In genomic region chr7:141281311-141281710, GRCh38 we compare ENCODE assay signal across 29 cellular contexts.
"Had no signal": no experiment of that assay in that cellular context is flagged by ENCODE, and none has a peak within 500 bp of the region (broad histone marks: within the 10 kb centered on the region; RNA-seq: fewer than 3 reads in every experiment).

No MANE protein-coding gene starts in this region.

- H3K27ac Mint-ChIP-seq: activated CD4-positive, alpha-beta memory T cell treated with anti-CD3 and anti-CD28 coated beads, Interleukin-2, amount 10 ng/mL, durations not matched to agents 7 days and 5 days; activated CD4-positive, alpha-beta T cell treated with anti-CD3 and anti-CD28 coated beads for 36 hours; activated naive CD4-positive, alpha-beta T cell treated with anti-CD3 and anti-CD28 coated beads, Interleukin-2, amount 50 U/mL, for 24 hours; activated naive CD8-positive, alpha-beta T cell treated with anti-CD3 and anti-CD28 coated beads, Interleukin-2, amount 50 U/mL, for 24 hours; T-cell had no signal

- ATAC-seq: activated CD4-positive, alpha-beta T cell treated with anti-CD3 and anti-CD28 coated beads for 36 hours; activated naive CD8-positive, alpha-beta T cell treated with anti-CD3 and anti-CD28 coated beads, Interleukin-2, amount 50 U/mL, for 24 hours; body of pancreas; Panc1; T-cell had no signal

- H3K36me3 Mint-ChIP-seq: activated naive CD4-positive, alpha-beta T cell treated with anti-CD3 and anti-CD28 coated beads, Interleukin-2, amount 50 U/mL, for 24 hours; T-cell had no signal

- H3K4me1 ChIP-seq: ascending aorta, body of pancreas had no signal

- H3K36me3 ChIP-seq: ascending aorta, MG63 had no signal

- H3K4me3 ChIP-seq: ascending aorta, body of pancreas, MG63 had no signal

- H3K9me3 Mint-ChIP-seq: activated CD4-positive, alpha-beta memory T cell treated with anti-CD3 and anti-CD28 coated beads, Interleukin-2, amount 10 ng/mL, durations not matched to agents 7 days and 5 days; activated naive CD4-positive, alpha-beta T cell treated with anti-CD3 and anti-CD28 coated beads, Interleukin-2, amount 50 U/mL, for 24 hours; activated naive CD8-positive, alpha-beta T cell treated with anti-CD3 and anti-CD28 coated beads, Interleukin-2, amount 50 U/mL, for 24 hours; central memory CD8-positive, alpha-beta T cell; T-cell had no signal

- H3K4me3 Mint-ChIP-seq: activated CD4-positive, alpha-beta memory T cell treated with anti-CD3 and anti-CD28 coated beads, Interleukin-2, amount 10 ng/mL, durations not matched to agents 7 days and 5 days; activated CD4-positive, alpha-beta T cell treated with anti-CD3 and anti-CD28 coated beads for 36 hours; activated naive CD4-positive, alpha-beta T cell treated with anti-CD3 and anti-CD28 coated beads, Interleukin-2, amount 50 U/mL, for 24 hours; activated naive CD8-positive, alpha-beta T cell treated with anti-CD3 and anti-CD28 coated beads, Interleukin-2, amount 50 U/mL, for 24 hours; central memory CD8-positive, alpha-beta T cell; T-cell had no signal

- H3K27me3 Mint-ChIP-seq: activated CD4-positive, alpha-beta memory T cell treated with anti-CD3 and anti-CD28 coated beads, Interleukin-2, amount 10 ng/mL, durations not matched to agents 7 days and 5 days; activated naive CD4-positive, alpha-beta T cell treated with anti-CD3 and anti-CD28 coated beads, Interleukin-2, amount 50 U/mL, for 24 hours; activated naive CD8-positive, alpha-beta T cell treated with anti-CD3 and anti-CD28 coated beads, Interleukin-2, amount 50 U/mL, for 24 hours had no signal

- DNase-seq: activated CD4-positive, alpha-beta memory T cell treated with anti-CD3 and anti-CD28 coated beads, Interleukin-2, amount 10 ng/mL, durations not matched to agents 7 days and 5 days; activated CD4-positive, alpha-beta T cell treated with anti-CD3 and anti-CD28 coated beads for 36 hours; activated CD4-positive, alpha-beta T cell treated with anti-CD3 and anti-CD28 coated beads, Interleukin-2, amount 50 U/mL, for 1 hour; activated naive CD4-positive, alpha-beta T cell; activated naive CD8-positive, alpha-beta T cell treated with anti-CD3 and anti-CD28 coated beads, Interleukin-2, amount 50 U/mL, for 24 hours; activated T-cell treated with anti-CD3 and anti-CD28 coated beads for 4 hours; activated T-cell treated with anti-CD3 and anti-CD28 coated beads, Interleukin-2, amount 50 U/mL, for 48 hours; amniotic stem cell; body of pancreas; MG63; MV-4-11; NCI-H1092 treated with DMSO at 0.1 percent for 48 hours; NCI-H1417 treated with DMSO at 0.1 percent for 48 hours; NCI-H1694; NCI-H2029; NCI-H345; NCI-H510A; NCI-H526 treated with DMSO at 0.1 percent for 48 hours; NCI-H82; OCI-M1; SIG-M5; T-cell; T-helper 2 cell; T1000 had no signal

- H3K9me3 ChIP-seq: ascending aorta, body of pancreas, MG63 had no signal

- H3K27me3 ChIP-seq: ascending aorta, body of pancreas, MG63 had no signal

- H3K27ac ChIP-seq: ascending aorta, body of pancreas, RWPE1 had no signal
